15 cellular contexts compared by ENCODE assay signal in genomic region chr21:46110499-46111192, GRCh38. TPM values are rescaled to one million over a fixed set of nuclear protein-coding genes. Genes with fewer than 3 reads are reported as not detected.
DNase-seq lines count a peak whose midpoint lies in the region; ATAC-seq and TF ChIP-seq lines count a peak whose summit lies in the region.
"Had no signal": no experiment of that assay in that cellular context is flagged by ENCODE, and none has a peak within 500 bp of the region (broad histone marks: within the 10 kb centered on the region; RNA-seq: fewer than 3 reads in every experiment).

No MANE protein-coding gene starts in this region.

- no peaks in the 10 kb centered on the region for H4K20me1 ChIP-seq in MM.1S (ENCODE audit: insufficient read depth, low read length)

- no peaks in the 10 kb centered on the region for H3K4me1 Mint-ChIP-seq in activated CD4-positive, alpha-beta memory T cell treated with anti-CD3 and anti-CD28 coated beads for 36 hours (ENCODE audit: low read depth)
- no peaks in the 10 kb centered on the region for H3K4me1 Mint-ChIP-seq in progenitor cell of endocrine pancreas (ENCODE audit: low read depth)
- H3K4me1 Mint-ChIP-seq in activated CD8-positive, alpha-beta T cell treated with anti-CD3 and anti-CD28 coated beads, Interleukin-2, amount 10 ng/mL, durations not matched to agents 7 days and 5 days (ENCODE audit: low read depth) = no peaks in the 10 kb centered on the region
- H3K4me1 Mint-ChIP-seq: brain, neural crest cell had no signal

- POLR2A ChIA-PET in activated CD4-positive, alpha-beta memory T cell treated with anti-CD3 and anti-CD28 coated beads for 36 hours (lab: Charles Lee) = no interaction called here
- POLR2A ChIA-PET in activated CD8-positive, alpha-beta T cell treated with anti-CD3 and anti-CD28 coated beads, Interleukin-2, amount 10 ng/mL, durations not matched to agents 7 days and 5 days (lab: Charles Lee) = no interaction called here

- H3K27ac Mint-ChIP-seq in activated CD4-positive, alpha-beta memory T cell treated with anti-CD3 and anti-CD28 coated beads for 36 hours = no peak overlapping the region
- H3K27ac Mint-ChIP-seq in progenitor cell of endocrine pancreas = no peak overlapping the region
- H3K27ac Mint-ChIP-seq in activated CD8-positive, alpha-beta T cell treated with anti-CD3 and anti-CD28 coated beads, Interleukin-2, amount 10 ng/mL, durations not matched to agents 7 days and 5 days = no peak overlapping the region
- H3K27ac Mint-ChIP-seq: brain had no signal

- no peak overlapping the region for H3K4me2 ChIP-seq in MM.1S (ENCODE audit: low read depth, low read length)

- H3K4me1 ChIP-seq in BE2C = no peaks in the 10 kb centered on the region
- no peaks in the 10 kb centered on the region for H3K4me1 ChIP-seq in MM.1S (ENCODE audit: low read length)
- H3K4me1 ChIP-seq: Caco-2 had no signal

- H3K9me3 Mint-ChIP-seq in activated CD4-positive, alpha-beta memory T cell treated with anti-CD3 and anti-CD28 coated beads for 36 hours = peaks cover 16% of the 10 kb centered on the region
- H3K9me3 Mint-ChIP-seq in progenitor cell of endocrine pancreas (ENCODE audit: low read depth) = peaks cover 14% of the 10 kb centered on the region
- H3K9me3 Mint-ChIP-seq in activated CD8-positive, alpha-beta T cell treated with anti-CD3 and anti-CD28 coated beads, Interleukin-2, amount 10 ng/mL, durations not matched to agents 7 days and 5 days (ENCODE audit: insufficient read depth) = peaks cover 20% of the 10 kb centered on the region

- H3K36me3 ChIP-seq in BE2C (no peaks in the 10 kb centered on the region), MM.1S (replicated peaks; ENCODE audit: insufficient read depth, low read length) (no peaks in the 10 kb centered on the region)

- peaks cover 4% of the 10 kb centered on the region for H3K36me3 Mint-ChIP-seq in activated CD4-positive, alpha-beta memory T cell treated with anti-CD3 and anti-CD28 coated beads for 36 hours
- H3K36me3 Mint-ChIP-seq in progenitor cell of endocrine pancreas (ENCODE audit: insufficient read depth) = peaks cover 4% of the 10 kb centered on the region
- peaks cover 3% of the 10 kb centered on the region for H3K36me3 Mint-ChIP-seq in activated CD8-positive, alpha-beta T cell treated with anti-CD3 and anti-CD28 coated beads, Interleukin-2, amount 10 ng/mL, durations not matched to agents 7 days and 5 days (ENCODE audit: low read depth)

- CTCF ChIA-PET in activated CD4-positive, alpha-beta memory T cell treated with anti-CD3 and anti-CD28 coated beads for 36 hours (lab: Charles Lee) = no interaction called here
- CTCF ChIA-PET in activated CD8-positive, alpha-beta T cell treated with anti-CD3 and anti-CD28 coated beads, Interleukin-2, amount 10 ng/mL, durations not matched to agents 7 days and 5 days (lab: Charles Lee) = interaction anchor here (1.3 kb wide), 1 partner anchor 137 kb away, joined by 3 read pairs; no protein-coding TSS in a partner anchor

- ATAC-seq in left cardiac atrium = peak; percentile 84 to 92
- ATAC-seq in HG03280 (IDR thresholded peaks at IDR 0.05; ENCODE audit: unreplicated experiment) = no peak
- no peak for ATAC-seq in activated CD8-positive, alpha-beta T cell treated with anti-CD3 and anti-CD28 coated beads, Interleukin-2, amount 10 ng/mL, durations not matched to agents 7 days and 5 days
- no peak for ATAC-seq in GM18909 (IDR thresholded peaks at IDR 0.05; ENCODE audit: poor library complexity, unreplicated experiment)

- no peak overlapping the region for H3K4me3 Mint-ChIP-seq in activated CD4-positive, alpha-beta memory T cell treated with anti-CD3 and anti-CD28 coated beads for 36 hours
- H3K4me3 Mint-ChIP-seq in progenitor cell of endocrine pancreas (ENCODE audit: low read depth) = no peak overlapping the region
- H3K4me3 Mint-ChIP-seq in activated CD8-positive, alpha-beta T cell treated with anti-CD3 and anti-CD28 coated beads, Interleukin-2, amount 10 ng/mL, durations not matched to agents 7 days and 5 days = no peak overlapping the region
- H3K4me3 Mint-ChIP-seq: brain, neural crest cell had no signal

- H2AFZ ChIP-seq in MM.1S (ENCODE audit: low read length) = no peak overlapping the region

- peak; percentile 12 for DNase-seq in BE2C
- peak; percentile 4 for DNase-seq in activated CD4-positive, alpha-beta memory T cell treated with anti-CD3 and anti-CD28 coated beads for 36 hours
- DNase-seq in left cardiac atrium = peak; percentile 66
- peak; percentile 3 for DNase-seq in progenitor cell of endocrine pancreas (ENCODE audit: low spot score, unreplicated experiment)
- no peak for DNase-seq in MM.1S
- DNase-seq in activated CD8-positive, alpha-beta T cell treated with anti-CD3 and anti-CD28 coated beads, Interleukin-2, amount 10 ng/mL, durations not matched to agents 7 days and 5 days = no peak
- DNase-seq: activated CD4-positive, alpha-beta T cell treated with anti-CD3 and anti-CD28 coated beads for 48 hours; GOT3; NCI-H1694 had no signal

- H3K9ac ChIP-seq in MM.1S (ENCODE audit: low read length) = no peak overlapping the region

- H3K4me3 ChIP-seq in BE2C (ENCODE audit: low read depth, low read length) (no peak overlapping the region), MM.1S (ENCODE audit: low read length) (no peak overlapping the region)

- no peak overlapping the region for H3K27ac ChIP-seq in MM.1S (ENCODE audit: low read length)
- H3K27ac ChIP-seq: RWPE1 had no signal

- no peak for TF ChIP-seq CTCF in BE2C (IDR thresholded peaks at IDR 0.05; ENCODE audit: low read depth, low read length)
- no peak for TF ChIP-seq CTCF in progenitor cell of endocrine pancreas (IDR thresholded peaks at IDR 0.05; ENCODE audit: unreplicated experiment)
- TF ChIP-seq CTCF in MM.1S (IDR thresholded peaks at IDR 0.05; ENCODE audit: low read length) = no peak

- H3K9me2 ChIP-seq in MM.1S (replicated peaks; ENCODE audit: insufficient read depth, low read length) = no peaks in the 10 kb centered on the region

- H3K9me3 ChIP-seq in BE2C (no peaks in the 10 kb centered on the region), MM.1S (replicated peaks; ENCODE audit: insufficient read depth, low read length) (no peaks in the 10 kb centered on the region)

- H3F3A ChIP-seq in MM.1S (ENCODE audit: insufficient read depth, low read length) = no peaks in the 10 kb centered on the region

- H3K27me3 Mint-ChIP-seq in activated CD4-positive, alpha-beta memory T cell treated with anti-CD3 and anti-CD28 coated beads for 36 hours = peaks cover 1% of the 10 kb centered on the region
- no peaks in the 10 kb centered on the region for H3K27me3 Mint-ChIP-seq in progenitor cell of endocrine pancreas
- H3K27me3 Mint-ChIP-seq in activated CD8-positive, alpha-beta T cell treated with anti-CD3 and anti-CD28 coated beads, Interleukin-2, amount 10 ng/mL, durations not matched to agents 7 days and 5 days (ENCODE audit: low read depth) = no peaks in the 10 kb centered on the region
- H3K27me3 Mint-ChIP-seq: brain had no signal

- no peaks in the 10 kb centered on the region for H3K27me3 ChIP-seq in BE2C
- peaks cover 94% of the 10 kb centered on the region for H3K27me3 ChIP-seq in MM.1S (replicated peaks; ENCODE audit: insufficient read depth, low read length)

- H3K79me2 ChIP-seq in MM.1S (ENCODE audit: low read length) = no peaks in the 10 kb centered on the region

- intact Hi-C loops in activated CD4-positive, alpha-beta memory T cell treated with anti-CD3 and anti-CD28 coated beads for 36 hours (cut with micrococcal nuclease) = no loop called here
- intact Hi-C loops in left cardiac atrium (cut with DNase I) = no loop called here

RNA-seq across cellular contexts. Expression of gene COL6A2, which starts 12.7 kb away (rescaled TPM):
- 14.8 TPM for polyA plus RNA-seq in BE2C (2012; ENCODE audit: insufficient read depth, insufficient read length, low read depth)
- total RNA-seq in activated CD4-positive, alpha-beta memory T cell treated with anti-CD3 and anti-CD28 coated beads for 36 hours = 1 to 10 TPM; 4.3 to 4.8 TPM
- total RNA-seq in left cardiac atrium (100 to 1,000 TPM; 330 to 350 TPM), progenitor cell of endocrine pancreas (32.0 and 38.6 TPM in 2 replicates)
- 1 to 10 TPM; 6.0 to 7.2 TPM for total RNA-seq in activated CD8-positive, alpha-beta T cell treated with anti-CD3 and anti-CD28 coated beads, Interleukin-2, amount 10 ng/mL, durations not matched to agents 7 days and 5 days

RNA-seq across cellular contexts. Expression of gene FTCD, which starts 44.7 kb away (rescaled TPM):
- polyA plus RNA-seq in BE2C (2012; ENCODE audit: insufficient read depth, insufficient read length, low read depth) = 3.1 TPM
- under 1 TPM in 1 of 2 experiments, not detected in 1; 0.22 TPM for total RNA-seq in activated CD4-positive, alpha-beta memory T cell treated with anti-CD3 and anti-CD28 coated beads for 36 hours
- total RNA-seq in left cardiac atrium (1 to 10 TPM in 1 of 2 donors, under 1 TPM in 1; 0.68 to 1.6 TPM), progenitor cell of endocrine pancreas (48.4 and 49.3 TPM in 2 replicates)
- under 1 TPM; 0.37 to 0.50 TPM for total RNA-seq in activated CD8-positive, alpha-beta T cell treated with anti-CD3 and anti-CD28 coated beads, Interleukin-2, amount 10 ng/mL, durations not matched to agents 7 days and 5 days

Comparison
In these comparisons a context has a peak if more than half of its experiments do, and no peak if none do; other contexts are left out.
1. DNase-seq: peak in BE2C (single experiment), activated CD4-positive, alpha-beta memory T cell treated with anti-CD3 and anti-CD28 coated beads for 36 hours (single experiment), left cardiac atrium (single experiment) and progenitor cell of endocrine pancreas (single experiment); none in MM.1S (single experiment) and activated CD8-positive, alpha-beta T cell treated with anti-CD3 and anti-CD28 coated beads, Interleukin-2, amount 10 ng/mL, durations not matched to agents 7 days and 5 days (single experiment).
2. ATAC-seq: peak in left cardiac atrium (2 of 2); none in HG03280 (single experiment), activated CD8-positive, alpha-beta T cell treated with anti-CD3 and anti-CD28 coated beads, Interleukin-2, amount 10 ng/mL, durations not matched to agents 7 days and 5 days (single experiment) and GM18909 (single experiment).
3. RNA of gene FTCD, which starts 44.7 kb away (total RNA-seq): 48.4 to 49.3 TPM in progenitor cell of endocrine pancreas; 0.68 to 1.6 TPM in left cardiac atrium, 0.37 to 0.50 TPM in activated CD8-positive, alpha-beta T cell treated with anti-CD3 and anti-CD28 coated beads, Interleukin-2, amount 10 ng/mL, durations not matched to agents 7 days and 5 days and 0.22 TPM in activated CD4-positive, alpha-beta memory T cell treated with anti-CD3 and anti-CD28 coated beads for 36 hours; every median in the first group is over 10 times any median in the second.